In the genomic region with DNA sequence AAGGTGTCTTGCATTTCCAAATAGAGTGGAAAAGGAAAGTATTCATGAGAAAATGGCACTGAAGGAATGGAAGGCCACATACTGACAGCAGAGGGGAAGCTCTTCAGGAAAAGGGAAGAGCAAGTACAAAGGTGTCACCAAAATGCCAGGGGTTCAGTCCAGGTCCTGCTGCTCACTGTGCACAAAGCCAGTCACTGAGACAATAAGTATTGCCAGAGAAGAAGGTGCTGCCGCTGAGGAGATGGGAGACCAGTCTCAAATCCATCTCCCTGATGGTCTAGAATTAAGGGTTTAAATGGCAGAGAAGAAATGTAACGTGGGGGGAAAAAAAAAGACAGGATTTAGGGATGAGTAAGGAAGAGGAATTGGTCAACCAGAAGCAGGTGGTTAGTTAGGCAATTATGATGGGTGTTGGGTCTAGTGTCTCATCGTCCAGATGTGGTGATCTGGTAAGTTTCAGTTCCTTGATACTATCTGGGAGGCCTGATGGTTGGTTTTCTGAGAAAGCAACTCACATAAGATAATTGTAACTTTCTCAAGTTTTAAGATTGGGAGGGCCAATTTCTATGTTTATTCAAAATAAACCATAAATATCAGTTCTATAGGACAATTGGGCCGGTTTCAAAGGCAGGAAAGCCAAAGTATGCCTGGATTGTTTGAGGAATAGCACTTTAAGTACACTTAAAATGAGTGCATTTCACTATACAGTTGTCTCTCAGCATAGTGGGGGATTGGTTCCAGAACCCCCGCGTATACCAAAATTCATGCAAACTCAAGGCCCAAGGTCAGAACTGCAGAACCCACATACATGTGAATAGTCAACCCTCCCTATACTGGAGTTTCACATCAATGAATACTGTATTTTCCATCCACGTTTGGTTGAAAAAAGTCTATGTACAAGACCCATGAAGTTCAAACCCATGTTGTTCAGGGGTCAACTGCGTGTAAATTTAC, we compare ENCODE assay signal across 17 cellular contexts.
A peak's percentile ranks its signal among the peaks of the same experiment; 100 is the strongest.
DNase-seq lines count a peak whose midpoint lies in the region; ATAC-seq, FAIRE-seq and TF ChIP-seq lines count a peak whose summit lies in the region.
"Had no signal": no experiment of that assay in that cellular context is flagged by ENCODE, and none has a peak within 500 bp of the region (broad histone marks: within the 10 kb centered on the region; RNA-seq: fewer than 3 reads in every experiment).

No MANE protein-coding gene starts in this region.

- CTCF ChIA-PET in GM12878 (lab: Yijun Ruan, JAX) = no interaction called here

- TF ChIP-seq EP300 in GM12878 (IDR thresholded peaks at IDR 0.05; ENCODE audit: borderline replicate concordance in 1 of 2, control insufficient read depth in 1 of 2, low read depth in 2 of 2, low read length in 2 of 2) = no peak

- H3K4me2 ChIP-seq in GM12878 (ENCODE audit: control insufficient read depth, insufficient read depth) = no peak overlapping the region

- DNase-seq in GM12878 (ENCODE audit: low read depth, low spot score) (peak; percentile 11), foreskin keratinocyte (no peak), lower leg skin (ENCODE audit: low spot score in 2 of 2) (no peak), cerebellar cortex (ENCODE audit: low spot score) (no peak)
- DNase-seq in stimulated activated CD8-positive, alpha-beta memory T cell treated with anti-CD3 and anti-CD28 coated beads, Interleukin-4, amount 100 ng/mL, for 48 hours = no peak
- DNase-seq: activated CD4-positive, alpha-beta T cell treated with anti-CD3 and anti-CD28 coated beads for 48 hours; activated T-cell treated with anti-CD3 and anti-CD28 coated beads, Interleukin-2, amount 50 U/mL, for 1 hour; caudate nucleus; H7; immature natural killer cell; NCI-H1694; stimulated activated CD4-positive, alpha-beta T cell treated with anti-CD3 and anti-CD28 coated beads, Interleukin-1b, Interleukin-23, amount 100 ng/mL, for 48 hours; T-helper 9 cell; thyroid gland had no signal

- FAIRE-seq in GM12878 (lab: Jason Lieb, UNC) = no peak

- no peak overlapping the region for H3K9ac ChIP-seq in GM12878 (ENCODE audit: control insufficient read depth, insufficient read depth, low read length)

- TF ChIP-seq POLR2A in GM12878 (IDR thresholded peaks at IDR 0.05; ENCODE audit: low read depth, low read length) (no peak), lower leg skin (IDR thresholded peaks at IDR 0.05) (no peak)

- in situ Hi-C loops in GM12878 (cut with MboI) = no loop called here

- intact Hi-C loops in GM12878 (cut with micrococcal nuclease; ENCODE audit: unreplicated experiment) (no loop called here), lower leg skin (cut with DNase I; ENCODE audit: low total_unique reads) (no loop called here)

- H3K36me3 ChIP-seq in GM12878 (ENCODE audit: control insufficient read depth in 2 of 2, insufficient read depth in 2 of 2, low read length in 1 of 2) = no peaks in the 10 kb centered on the region
- H3K36me3 ChIP-seq: thyroid gland had no signal

- no peaks in the 10 kb centered on the region; the same call in 2 of the 3 replicates for H3K9me3 ChIP-seq in GM12878 (replicated peaks; ENCODE audit: control insufficient read depth, insufficient read depth, low read length)
- H3K9me3 ChIP-seq: thyroid gland had no signal

- TF ChIP-seq RAD21 in GM12878 (IDR thresholded peaks at IDR 0.05; ENCODE audit: insufficient read depth, low read depth, low read length) = no peak

- no peak overlapping the region for H2AFZ ChIP-seq in GM12878 (ENCODE audit: control insufficient read depth, low read depth, low read length)

- no peak overlapping the region for H3K27ac ChIP-seq in GM12878 (ENCODE audit: control insufficient read depth, insufficient read depth)
- H3K27ac ChIP-seq in foreskin keratinocyte = no peak overlapping the region
- H3K27ac ChIP-seq: thyroid gland had no signal

- POLR2A ChIA-PET in GM12878 (lab: Charles Lee) = no interaction called here

- H3K27me3 ChIP-seq in GM12878 (replicated peaks in 1 of 2; ENCODE audit: control insufficient read depth in 2 of 2, insufficient read depth in 2 of 2, low read length in 1 of 2) = no peaks in the 10 kb centered on the region
- H3K27me3 ChIP-seq in foreskin keratinocyte = no peaks in the 10 kb centered on the region
- H3K27me3 ChIP-seq: thyroid gland had no signal

- ATAC-seq in GM18868 (IDR thresholded peaks at IDR 0.05; ENCODE audit: unreplicated experiment) (peak; percentile 72), GM21786 (IDR thresholded peaks at IDR 0.05; ENCODE audit: unreplicated experiment) (peak; percentile 49), HG03432 (IDR thresholded peaks at IDR 0.05; ENCODE audit: unreplicated experiment) (peak; percentile 80), GM12878 (peak; percentile 81), foreskin keratinocyte (no peak)

- no peaks in the 10 kb centered on the region for H4K20me1 ChIP-seq in GM12878 (ENCODE audit: control insufficient read depth, insufficient read depth)

- SMC1A ChIA-PET in GM12878 (lab: Charles Lee; ENCODE audit: uncharacterized antibody, unreplicated experiment) = interaction anchor here (0.6 to 1.7 kb wide), 2 partner anchors 37 to 156 kb away, joined by 3 to 4 read pairs; no protein-coding TSS in a partner anchor

- RAD21 ChIA-PET in GM12878 (lab: Charles Lee; ENCODE audit: unreplicated experiment) = no interaction called here

- H3K79me2 ChIP-seq in GM12878 (ENCODE audit: control insufficient read depth, insufficient read depth, low read length) = no peaks in the 10 kb centered on the region

- no TSS peak for BruUV-seq in GM12878 (replicated peaks; lab: Mats Ljungman, UMichigan)

- WGBS in GM12878 (ENCODE audit: insufficient coverage, insufficient replicate concordance, low lambda C conversion rate, missing lambda C conversion rate) = 40% methylated on average over 8 of the region's 8 CpGs
- WGBS in lower leg skin, 2 donors = 88% methylated on average over 8 of the region's 8 CpGs

- H3K4me3 ChIP-seq in GM12878 (no peak overlapping the region), lower leg skin (ENCODE audit: low read depth, poor library complexity, severe bottlenecking) (no peak overlapping the region)
- H3K4me3 ChIP-seq: thyroid gland had no signal

- no peak for TF ChIP-seq CTCF in GM12878 (IDR thresholded peaks at IDR 0.05 in 2 of 3, conservative IDR thresholded peaks at IDR 0.05 in 1 of 3; ENCODE audit: control insufficient read depth in 2 of 3, extremely low read depth in 1 of 3, insufficient read depth in 1 of 3, low read depth in 3 of 3, low read length in 3 of 3)
- TF ChIP-seq CTCF in foreskin keratinocyte (conservative IDR thresholded peaks at IDR 0.05) = no peak
- TF ChIP-seq CTCF in lower leg skin (IDR thresholded peaks at IDR 0.05) = no peak

- H3K4me1 ChIP-seq in GM12878 (ENCODE audit: control insufficient read depth, insufficient read depth, low read length) = no peaks in the 10 kb centered on the region
- no peaks in the 10 kb centered on the region for H3K4me1 ChIP-seq in foreskin keratinocyte
- H3K4me1 ChIP-seq: thyroid gland had no signal

TF ChIP-seq in GM12878, 131 proteins besides CTCF, POLR2A, EP300 and RAD21 (continues in another document):
- peak; percentile 53; the same call in 1 of the 2 replicates for TF ChIP-seq BCL11A (IDR thresholded peaks at IDR 0.05; ENCODE audit: low read depth, low read length)
- TF ChIP-seq TCF12 (IDR thresholded peaks at IDR 0.05; ENCODE audit: low read depth, low read length) = peak; percentile 61; the same call in 1 of the 2 replicates
- TF ChIP-seq IRF5 (IDR thresholded peaks at IDR 0.05; ENCODE audit: borderline replicate concordance) = no peak
- peak; percentile 84 for TF ChIP-seq IKZF1 (conservative IDR thresholded peaks at IDR 0.05)
- TF ChIP-seq SUPT20H (IDR thresholded peaks at IDR 0.05; ENCODE audit: borderline replicate concordance, control insufficient read depth, low read depth, low read length) = no peak
- TF ChIP-seq USF2 (IDR thresholded peaks at IDR 0.05; ENCODE audit: borderline replicate concordance, low read depth, low read length) = no peak
- no peak for TF ChIP-seq TBL1XR1 (IDR thresholded peaks at IDR 0.05; ENCODE audit: low read depth, low read length)
- TF ChIP-seq SPI1 (IDR thresholded peaks at IDR 0.05; ENCODE audit: borderline replicate concordance, insufficient read depth, low read depth, low read length) = peak; percentile 83
